1 cellular context compared by ENCODE assay signal in the genomic region with DNA sequence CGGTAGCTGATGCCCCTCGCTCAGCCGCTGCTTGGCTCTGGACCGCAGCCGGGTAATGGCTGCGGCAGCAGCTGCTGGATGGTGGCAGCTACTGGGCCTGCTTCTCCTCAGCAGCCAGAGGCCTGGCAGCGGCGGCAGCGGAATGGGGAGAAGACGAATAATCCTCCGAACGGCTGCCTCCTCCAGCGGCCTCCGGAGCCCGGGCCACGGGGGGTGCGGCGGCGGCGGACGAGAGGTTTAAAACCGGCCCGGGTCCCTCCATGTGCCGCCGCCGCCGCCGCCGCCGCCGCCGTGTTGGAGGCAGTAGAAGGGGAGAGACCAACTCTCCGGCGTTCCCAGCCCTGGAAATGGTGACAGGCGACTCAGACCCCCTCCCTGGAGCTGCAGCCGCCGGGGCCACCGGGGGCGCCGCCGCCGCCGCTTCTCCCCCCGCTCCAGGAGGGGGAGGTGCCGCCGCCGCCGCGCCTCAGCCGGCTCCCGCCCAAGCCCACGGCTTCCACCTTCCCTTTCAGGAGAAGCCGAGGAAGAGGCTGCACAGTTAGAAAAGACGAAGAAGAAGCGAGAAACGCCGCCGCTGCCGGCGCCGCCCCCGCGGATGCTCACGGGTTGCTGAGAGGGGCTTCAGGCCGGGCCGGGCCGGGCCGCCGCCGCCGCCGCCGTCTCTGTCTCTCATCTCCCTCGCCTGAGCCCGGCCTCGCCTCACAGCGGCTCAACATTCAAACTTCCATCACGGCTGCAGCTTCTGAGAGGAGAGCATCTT.
A peak's percentile ranks its signal among the peaks of the same experiment; 100 is the strongest.
TF ChIP-seq lines count a peak whose summit lies in the region.

No MANE protein-coding gene starts in this region.

TF ChIP-seq in K562, 482 proteins besides CTCF, POLR2A, EP300 and RAD21 (continues in another document):
- TF ChIP-seq, protein P1, sequence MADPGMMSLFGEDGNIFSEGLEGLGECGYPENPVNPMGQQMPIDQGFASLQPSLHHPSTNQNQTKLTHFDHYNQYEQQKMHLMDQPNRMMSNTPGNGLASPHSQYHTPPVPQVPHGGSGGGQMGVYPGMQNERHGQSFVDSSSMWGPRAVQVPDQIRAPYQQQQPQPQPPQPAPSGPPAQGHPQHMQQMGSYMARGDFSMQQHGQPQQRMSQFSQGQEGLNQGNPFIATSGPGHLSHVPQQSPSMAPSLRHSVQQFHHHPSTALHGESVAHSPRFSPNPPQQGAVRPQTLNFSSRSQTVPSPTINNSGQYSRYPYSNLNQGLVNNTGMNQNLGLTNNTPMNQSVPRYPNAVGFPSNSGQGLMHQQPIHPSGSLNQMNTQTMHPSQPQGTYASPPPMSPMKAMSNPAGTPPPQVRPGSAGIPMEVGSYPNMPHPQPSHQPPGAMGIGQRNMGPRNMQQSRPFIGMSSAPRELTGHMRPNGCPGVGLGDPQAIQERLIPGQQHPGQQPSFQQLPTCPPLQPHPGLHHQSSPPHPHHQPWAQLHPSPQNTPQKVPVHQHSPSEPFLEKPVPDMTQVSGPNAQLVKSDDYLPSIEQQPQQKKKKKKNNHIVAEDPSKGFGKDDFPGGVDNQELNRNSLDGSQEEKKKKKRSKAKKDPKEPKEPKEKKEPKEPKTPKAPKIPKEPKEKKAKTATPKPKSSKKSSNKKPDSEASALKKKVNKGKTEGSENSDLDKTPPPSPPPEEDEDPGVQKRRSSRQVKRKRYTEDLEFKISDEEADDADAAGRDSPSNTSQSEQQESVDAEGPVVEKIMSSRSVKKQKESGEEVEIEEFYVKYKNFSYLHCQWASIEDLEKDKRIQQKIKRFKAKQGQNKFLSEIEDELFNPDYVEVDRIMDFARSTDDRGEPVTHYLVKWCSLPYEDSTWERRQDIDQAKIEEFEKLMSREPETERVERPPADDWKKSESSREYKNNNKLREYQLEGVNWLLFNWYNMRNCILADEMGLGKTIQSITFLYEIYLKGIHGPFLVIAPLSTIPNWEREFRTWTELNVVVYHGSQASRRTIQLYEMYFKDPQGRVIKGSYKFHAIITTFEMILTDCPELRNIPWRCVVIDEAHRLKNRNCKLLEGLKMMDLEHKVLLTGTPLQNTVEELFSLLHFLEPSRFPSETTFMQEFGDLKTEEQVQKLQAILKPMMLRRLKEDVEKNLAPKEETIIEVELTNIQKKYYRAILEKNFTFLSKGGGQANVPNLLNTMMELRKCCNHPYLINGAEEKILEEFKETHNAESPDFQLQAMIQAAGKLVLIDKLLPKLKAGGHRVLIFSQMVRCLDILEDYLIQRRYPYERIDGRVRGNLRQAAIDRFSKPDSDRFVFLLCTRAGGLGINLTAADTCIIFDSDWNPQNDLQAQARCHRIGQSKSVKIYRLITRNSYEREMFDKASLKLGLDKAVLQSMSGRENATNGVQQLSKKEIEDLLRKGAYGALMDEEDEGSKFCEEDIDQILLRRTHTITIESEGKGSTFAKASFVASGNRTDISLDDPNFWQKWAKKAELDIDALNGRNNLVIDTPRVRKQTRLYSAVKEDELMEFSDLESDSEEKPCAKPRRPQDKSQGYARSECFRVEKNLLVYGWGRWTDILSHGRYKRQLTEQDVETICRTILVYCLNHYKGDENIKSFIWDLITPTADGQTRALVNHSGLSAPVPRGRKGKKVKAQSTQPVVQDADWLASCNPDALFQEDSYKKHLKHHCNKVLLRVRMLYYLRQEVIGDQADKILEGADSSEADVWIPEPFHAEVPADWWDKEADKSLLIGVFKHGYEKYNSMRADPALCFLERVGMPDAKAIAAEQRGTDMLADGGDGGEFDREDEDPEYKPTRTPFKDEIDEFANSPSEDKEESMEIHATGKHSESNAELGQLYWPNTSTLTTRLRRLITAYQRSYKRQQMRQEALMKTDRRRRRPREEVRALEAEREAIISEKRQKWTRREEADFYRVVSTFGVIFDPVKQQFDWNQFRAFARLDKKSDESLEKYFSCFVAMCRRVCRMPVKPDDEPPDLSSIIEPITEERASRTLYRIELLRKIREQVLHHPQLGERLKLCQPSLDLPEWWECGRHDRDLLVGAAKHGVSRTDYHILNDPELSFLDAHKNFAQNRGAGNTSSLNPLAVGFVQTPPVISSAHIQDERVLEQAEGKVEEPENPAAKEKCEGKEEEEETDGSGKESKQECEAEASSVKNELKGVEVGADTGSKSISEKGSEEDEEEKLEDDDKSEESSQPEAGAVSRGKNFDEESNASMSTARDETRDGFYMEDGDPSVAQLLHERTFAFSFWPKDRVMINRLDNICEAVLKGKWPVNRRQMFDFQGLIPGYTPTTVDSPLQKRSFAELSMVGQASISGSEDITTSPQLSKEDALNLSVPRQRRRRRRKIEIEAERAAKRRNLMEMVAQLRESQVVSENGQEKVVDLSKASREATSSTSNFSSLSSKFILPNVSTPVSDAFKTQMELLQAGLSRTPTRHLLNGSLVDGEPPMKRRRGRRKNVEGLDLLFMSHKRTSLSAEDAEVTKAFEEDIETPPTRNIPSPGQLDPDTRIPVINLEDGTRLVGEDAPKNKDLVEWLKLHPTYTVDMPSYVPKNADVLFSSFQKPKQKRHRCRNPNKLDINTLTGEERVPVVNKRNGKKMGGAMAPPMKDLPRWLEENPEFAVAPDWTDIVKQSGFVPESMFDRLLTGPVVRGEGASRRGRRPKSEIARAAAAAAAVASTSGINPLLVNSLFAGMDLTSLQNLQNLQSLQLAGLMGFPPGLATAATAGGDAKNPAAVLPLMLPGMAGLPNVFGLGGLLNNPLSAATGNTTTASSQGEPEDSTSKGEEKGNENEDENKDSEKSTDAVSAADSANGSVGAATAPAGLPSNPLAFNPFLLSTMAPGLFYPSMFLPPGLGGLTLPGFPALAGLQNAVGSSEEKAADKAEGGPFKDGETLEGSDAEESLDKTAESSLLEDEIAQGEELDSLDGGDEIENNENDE (IDR thresholded peaks at IDR 0.05; ENCODE audit: low read depth, low read length), result no peak
- TF ChIP-seq FIP1L1 (IDR thresholded peaks at IDR 0.05; ENCODE audit: low read depth, low read length, poor library complexity, severe bottlenecking) (peak; percentile 66), STAT5A (IDR thresholded peaks at IDR 0.05; ENCODE audit: borderline replicate concordance, low read length) (no peak), SMAD3 (CRISPR knock-in tag; conservative IDR thresholded peaks at IDR 0.05) (no peak), ETS1 (conservative IDR thresholded peaks at IDR 0.05; ENCODE audit: control insufficient read depth, low read depth, low read length) (no peak), KAT7 (CRISPR knock-in tag; IDR thresholded peaks at IDR 0.05; ENCODE audit: borderline replicate concordance) (0 out of 2 replicates have a peak, but pooled peaks have one; percentile 37), MCM3 (IDR thresholded peaks at IDR 0.05) (no peak), CEBPG (CRISPR knock-in tag; IDR thresholded peaks at IDR 0.05) (no peak), CEBPG (tag; conservative IDR thresholded peaks at IDR 0.05 in 1 of 2, IDR thresholded peaks at IDR 0.05 in 1 of 2) (no peak), MAZ (CRISPR knock-in tag; conservative IDR thresholded peaks at IDR 0.05 in 1 of 2, IDR thresholded peaks at IDR 0.05 in 1 of 2) (peak in 1 of 2 experiments; percentile 56; a peak in 1 of 4 replicates), HNRNPK (IDR thresholded peaks at IDR 0.05; ENCODE audit: low read depth, low read length, poor library complexity, severe bottlenecking) (no peak), RB1 (IDR thresholded peaks at IDR 0.05; ENCODE audit: low read depth) (peak; percentile 32; the same call in 1 of the 2 replicates), ZFX (CRISPR knock-in tag; IDR thresholded peaks at IDR 0.05) (peak; percentile 34; the same call in 1 of the 2 replicates), ZNF12 (CRISPR knock-in tag; IDR thresholded peaks at IDR 0.05) (no peak), RBFOX2 (IDR thresholded peaks at IDR 0.05; ENCODE audit: low read depth, low read length) (peak; percentile 64), RCOR1 (IDR thresholded peaks at IDR 0.05; ENCODE audit: borderline replicate concordance in 1 of 2, low read depth in 2 of 2, low read length in 2 of 2) (peak in 1 of 2 experiments; percentile 38; a peak in 1 of 4 replicates), POLR2G (IDR thresholded peaks at IDR 0.05; ENCODE audit: low read depth, low read length) (peak; percentile 73), ZNF444 (CRISPR knock-in tag; IDR thresholded peaks at IDR 0.05) (no peak), SMAD4 (CRISPR knock-in tag; conservative IDR thresholded peaks at IDR 0.05) (peak; percentile 88), TAF7 (tag; IDR thresholded peaks at IDR 0.05) (no peak), YY1 (IDR thresholded peaks at IDR 0.05; ENCODE audit: borderline replicate concordance in 1 of 3, control insufficient read depth in 1 of 3, extremely low read depth in 1 of 3, insufficient read depth in 3 of 3, insufficient read length in 1 of 3, insufficient replicate concordance in 2 of 3, low read depth in 1 of 3, low read length in 2 of 3) (peak in 2 of 3 experiments; percentile 28 to 67), ZNF695 (CRISPR knock-in tag; IDR thresholded peaks at IDR 0.05) (no peak), SRSF1 (IDR thresholded peaks at IDR 0.05; ENCODE audit: low read depth, low read length) (no peak), BRF1 (IDR thresholded peaks at IDR 0.05; ENCODE audit: borderline replicate concordance, extremely low read depth, insufficient read length) (no peak), TAF1 (IDR thresholded peaks at IDR 0.05; ENCODE audit: control insufficient read depth, extremely low read depth, insufficient read depth, low read length, severe bottlenecking) (no peak), CXXC5 (CRISPR knock-in tag; IDR thresholded peaks at IDR 0.05) (peak; percentile 66), ZNF41 (CRISPR knock-in tag; conservative IDR thresholded peaks at IDR 0.05) (no peak), BRF2 (IDR thresholded peaks at IDR 0.05; ENCODE audit: borderline replicate concordance, insufficient read depth, insufficient read length) (no peak), L3MBTL2 (IDR thresholded peaks at IDR 0.05) (peak; percentile 62; the same call in 1 of the 2 replicates), DNMT1 (IDR thresholded peaks at IDR 0.05) (no peak), GATAD2B (IDR thresholded peaks at IDR 0.05; ENCODE audit: borderline replicate concordance) (no peak), ARID2 (IDR thresholded peaks at IDR 0.05) (no peak)
- TF ChIP-seq, protein P2, sequence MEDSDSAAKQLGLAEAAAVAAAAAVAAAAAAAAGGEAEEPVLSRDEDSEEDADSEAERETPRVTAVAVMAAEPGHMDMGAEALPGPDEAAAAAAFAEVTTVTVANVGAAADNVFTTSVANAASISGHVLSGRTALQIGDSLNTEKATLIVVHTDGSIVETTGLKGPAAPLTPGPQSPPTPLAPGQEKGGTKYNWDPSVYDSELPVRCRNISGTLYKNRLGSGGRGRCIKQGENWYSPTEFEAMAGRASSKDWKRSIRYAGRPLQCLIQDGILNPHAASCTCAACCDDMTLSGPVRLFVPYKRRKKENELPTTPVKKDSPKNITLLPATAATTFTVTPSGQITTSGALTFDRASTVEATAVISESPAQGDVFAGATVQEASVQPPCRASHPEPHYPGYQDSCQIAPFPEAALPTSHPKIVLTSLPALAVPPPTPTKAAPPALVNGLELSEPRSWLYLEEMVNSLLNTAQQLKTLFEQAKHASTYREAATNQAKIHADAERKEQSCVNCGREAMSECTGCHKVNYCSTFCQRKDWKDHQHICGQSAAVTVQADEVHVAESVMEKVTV (CRISPR knock-in tag; IDR thresholded peaks at IDR 0.05), result no peak
- TF ChIP-seq, protein P3, sequence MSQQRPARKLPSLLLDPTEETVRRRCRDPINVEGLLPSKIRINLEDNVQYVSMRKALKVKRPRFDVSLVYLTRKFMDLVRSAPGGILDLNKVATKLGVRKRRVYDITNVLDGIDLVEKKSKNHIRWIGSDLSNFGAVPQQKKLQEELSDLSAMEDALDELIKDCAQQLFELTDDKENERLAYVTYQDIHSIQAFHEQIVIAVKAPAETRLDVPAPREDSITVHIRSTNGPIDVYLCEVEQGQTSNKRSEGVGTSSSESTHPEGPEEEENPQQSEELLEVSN (IDR thresholded peaks at IDR 0.05; ENCODE audit: borderline replicate concordance in 1 of 2, extremely low read depth in 1 of 2, insufficient read depth in 1 of 2, insufficient read length in 1 of 2, low read depth in 1 of 2, low read length in 1 of 2, poor library complexity in 1 of 2, severe bottlenecking in 1 of 2), result peak in 1 of 2 experiments; percentile 61
- TF ChIP-seq, protein P4, sequence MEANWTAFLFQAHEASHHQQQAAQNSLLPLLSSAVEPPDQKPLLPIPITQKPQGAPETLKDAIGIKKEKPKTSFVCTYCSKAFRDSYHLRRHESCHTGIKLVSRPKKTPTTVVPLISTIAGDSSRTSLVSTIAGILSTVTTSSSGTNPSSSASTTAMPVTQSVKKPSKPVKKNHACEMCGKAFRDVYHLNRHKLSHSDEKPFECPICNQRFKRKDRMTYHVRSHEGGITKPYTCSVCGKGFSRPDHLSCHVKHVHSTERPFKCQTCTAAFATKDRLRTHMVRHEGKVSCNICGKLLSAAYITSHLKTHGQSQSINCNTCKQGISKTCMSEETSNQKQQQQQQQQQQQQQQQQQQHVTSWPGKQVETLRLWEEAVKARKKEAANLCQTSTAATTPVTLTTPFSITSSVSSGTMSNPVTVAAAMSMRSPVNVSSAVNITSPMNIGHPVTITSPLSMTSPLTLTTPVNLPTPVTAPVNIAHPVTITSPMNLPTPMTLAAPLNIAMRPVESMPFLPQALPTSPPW (CRISPR knock-in tag; IDR thresholded peaks at IDR 0.05), result peak; percentile 90
